In genomic region chr14:67260114-67260513, GRCh38 we compare ENCODE assay signal across 31 cellular contexts.
"Had no signal": no experiment of that assay in that cellular context is flagged by ENCODE, and none has a peak within 500 bp of the region (broad histone marks: within the 10 kb centered on the region; RNA-seq: fewer than 3 reads in every experiment).

No MANE protein-coding gene starts in this region.

- H3K4me3 ChIP-seq: adrenal gland, body of pancreas, breast epithelium had no signal

- H3K36me3 ChIP-seq: adrenal gland, brain microvascular endothelial cell, breast epithelium had no signal

- H3K4me1 ChIP-seq: breast epithelium had no signal

- ATAC-seq: activated CD4-positive, alpha-beta T cell treated with anti-CD3 and anti-CD28 coated beads for 36 hours; activated CD8-positive, alpha-beta memory T cell treated with anti-CD3 and anti-CD28 coated beads, Interleukin-2, amount 10 ng/mL, durations not matched to agents 7 days and 5 days; activated CD8-positive, alpha-beta T cell treated with anti-CD3 and anti-CD28 coated beads, Interleukin-2, amount 10 ng/mL, durations not matched to agents 7 days and 5 days; body of pancreas had no signal

- H3K9me3 ChIP-seq: adrenal gland, body of pancreas, breast epithelium had no signal

- H3K27me3 ChIP-seq: adrenal gland, body of pancreas, brain microvascular endothelial cell, breast epithelium had no signal

- DNase-seq: activated B cell treated with CpG ODN at 0.5 μM for 24 hours; activated CD4-positive, alpha-beta memory T cell treated with anti-CD3 and anti-CD28 coated beads, Interleukin-2, amount 10 ng/mL, durations not matched to agents 7 days and 5 days; activated CD4-positive, alpha-beta T cell treated with anti-CD3 and anti-CD28 coated beads for 1 hour; activated CD4-positive, alpha-beta T cell treated with anti-CD3 and anti-CD28 coated beads for 36 hours; activated CD4-positive, alpha-beta T cell treated with anti-CD3 and anti-CD28 coated beads for 48 hours; activated CD4-positive, alpha-beta T cell treated with anti-CD3 and anti-CD28 coated beads, Interleukin-2, amount 10 ng/mL, durations not matched to agents 7 days and 5 days; activated CD4-positive, alpha-beta T cell treated with anti-CD3 and anti-CD28 coated beads, Interleukin-2, amount 50 U/mL, for 48 hours; activated CD8-positive, alpha-beta memory T cell treated with anti-CD3 and anti-CD28 coated beads for 24 hours; activated CD8-positive, alpha-beta memory T cell treated with anti-CD3 and anti-CD28 coated beads, Interleukin-2, amount 10 ng/mL, durations not matched to agents 7 days and 5 days; activated CD8-positive, alpha-beta memory T cell treated with anti-CD3 and anti-CD28 coated beads, Interleukin-2, amount 50 U/mL, for 48 hours; activated CD8-positive, alpha-beta T cell treated with anti-CD3 and anti-CD28 coated beads, Interleukin-2, amount 10 ng/mL, durations not matched to agents 7 days and 5 days; activated effector memory CD4-positive, alpha-beta T cell treated with Interleukin-2 at 50 U/mL for 16 hours; activated gamma-delta T cell; activated naive CD4-positive, alpha-beta T cell treated with anti-CD3 and anti-CD28 coated beads, Interleukin-2, amount 10 ng/mL, durations not matched to agents 7 days and 5 days; activated naive CD4-positive, alpha-beta T cell treated with Interleukin-2 at 50 U/mL for 16 hours; activated naive CD8-positive, alpha-beta T cell treated with anti-CD3 and anti-CD28 coated beads for 36 hours; activated T-cell treated with anti-CD3 and anti-CD28 coated beads, Interleukin-2, amount 50 U/mL, for 24 hours; activated T-cell treated with anti-CD3 and anti-CD28 coated beads, Interleukin-2, amount 50 U/mL, for 48 hours; adrenal gland; amniotic stem cell; aorta; body of pancreas; brain microvascular endothelial cell; caudate nucleus; cerebellar nuclear complex; T-helper 2 cell; T-helper 9 cell had no signal

- H3K27ac ChIP-seq: adrenal gland, body of pancreas, brain microvascular endothelial cell, breast epithelium, VCaP had no signal

- FAIRE-seq: astrocyte, TTC549 had no signal
